In genomic region chr5:35199886-35200285, GRCh38 we compare ENCODE assay signal across 29 cellular contexts. TPM values are rescaled to one million over a fixed set of nuclear protein-coding genes. Genes with fewer than 3 reads are reported as not detected.
"Had no signal": no experiment of that assay in that cellular context is flagged by ENCODE, and none has a peak within 500 bp of the region (broad histone marks: within the 10 kb centered on the region; RNA-seq: fewer than 3 reads in every experiment).

No MANE protein-coding gene starts in this region.

- H3K36me3 ChIP-seq: ascending aorta, cardiac muscle cell had no signal

- H3K4me1 ChIP-seq: ascending aorta had no signal

- DNase-seq: activated B cell treated with CpG ODN at 0.5 μM for 24 hours; activated CD4-positive, alpha-beta memory T cell treated with anti-CD3 and anti-CD28 coated beads for 36 hours; activated CD4-positive, alpha-beta T cell treated with anti-CD3 and anti-CD28 coated beads for 4 hours; activated CD4-positive, alpha-beta T cell treated with anti-CD3 and anti-CD28 coated beads, Interleukin-2, amount 10 ng/mL, durations not matched to agents 24 days and 14 days; activated CD4-positive, alpha-beta T cell treated with anti-CD3 and anti-CD28 coated beads, Interleukin-2, amount 50 U/mL, for 1 hour; activated CD4-positive, alpha-beta T cell treated with anti-CD3 and anti-CD28 coated beads, Interleukin-2, amount 50 U/mL, for 4 hours; activated CD4-positive, CD25-positive, alpha-beta regulatory T cell treated with anti-CD3 and anti-CD28 coated beads, Interleukin-2, amount 50 U/mL, for 72 hours; activated CD8-positive, alpha-beta memory T cell treated with anti-CD3 and anti-CD28 coated beads, Interleukin-2, amount 50 U/mL, for 4 hours; activated CD8-positive, alpha-beta T cell treated with anti-CD3 and anti-CD28 coated beads for 36 hours; activated effector memory CD4-positive, alpha-beta T cell treated with Interleukin-2 at 50 U/mL for 16 hours; activated gamma-delta T cell; activated naive CD4-positive, alpha-beta T cell treated with anti-CD3 and anti-CD28 coated beads, Interleukin-2, amount 10 ng/mL, durations not matched to agents 7 days and 5 days; activated naive CD4-positive, alpha-beta T cell treated with Interleukin-2 at 50 U/mL for 16 hours; activated naive CD8-positive, alpha-beta T cell treated with anti-CD3 and anti-CD28 coated beads, Interleukin-2, amount 10 ng/mL, durations not matched to agents 7 days and 5 days; activated naive CD8-positive, alpha-beta T cell treated with anti-CD3 and anti-CD28 coated beads, Interleukin-2, amount 50 U/mL, for 24 hours; activated T-cell treated with anti-CD3 and anti-CD28 coated beads for 4 hours; activated T-cell treated with anti-CD3 and anti-CD28 coated beads, Interleukin-2, amount 50 U/mL, for 1 hour; activated T-cell treated with anti-CD3 and anti-CD28 coated beads, Interleukin-2, amount 50 U/mL, for 4 hours; amygdala; anterior cingulate cortex; caudate nucleus; T-helper 1 cell; T-helper 2 cell; T-helper 9 cell had no signal

- H3K9me3 ChIP-seq: ascending aorta had no signal

- H3K27ac ChIP-seq: ascending aorta, cardiac muscle cell had no signal

- H3K4me3 ChIP-seq: ascending aorta, cardiac muscle cell had no signal

- H3K27me3 ChIP-seq: ascending aorta, cardiac muscle cell had no signal

RNA-seq across cellular contexts. Expression of gene PRLR, which starts 30.4 kb away (rescaled TPM):
- total RNA-seq: activated CD4-positive, alpha-beta memory T cell treated with anti-CD3 and anti-CD28 coated beads for 36 hours; activated CD4-positive, alpha-beta T cell treated with anti-CD3 and anti-CD28 coated beads, Interleukin-2, amount 10 ng/mL, durations not matched to agents 24 days and 14 days; activated CD8-positive, alpha-beta memory T cell treated with anti-CD3 and anti-CD28 coated beads for 36 hours; activated CD8-positive, alpha-beta T cell treated with anti-CD3 and anti-CD28 coated beads for 36 hours; activated naive CD8-positive, alpha-beta T cell treated with anti-CD3 and anti-CD28 coated beads, Interleukin-2, amount 10 ng/mL, durations not matched to agents 7 days and 5 days; activated T-helper 2 cell treated with anti-CD3 and anti-CD28 coated beads, Interferon-gamma antibody, Interleukin-2, Interleukin-4, amounts not matched to agents 10 μg/mL and 5 μg/mL and 100 μg/mL, durations not matched to agents 14 hours and 24 hours and 36 hours; bronchial epithelial cell had no signal
- polyA plus RNA-seq: cardiac muscle cell had no signal
